Comparison of ENCODE assay signal across 19 cellular contexts in the genomic region with DNA sequence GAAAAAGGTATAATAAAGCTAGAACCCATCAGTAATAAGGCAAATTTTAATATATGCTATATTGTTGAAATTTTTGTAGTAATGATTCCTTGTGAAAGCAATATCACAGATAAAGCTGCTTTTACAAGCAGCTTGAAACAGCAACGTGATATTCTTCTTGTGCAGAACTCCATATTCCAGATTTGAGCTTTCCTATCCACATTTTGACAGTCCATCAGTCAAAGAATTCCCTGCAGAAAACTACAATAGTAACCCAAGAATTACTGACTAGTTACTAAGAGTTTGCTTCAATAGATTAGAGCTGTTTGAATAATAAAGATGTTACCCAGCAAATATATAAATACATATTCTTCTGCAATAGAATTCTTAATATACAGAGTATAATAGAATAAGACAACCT.
"Had no signal": no experiment of that assay in that cellular context is flagged by ENCODE, and none has a peak within 500 bp of the region (broad histone marks: within the 10 kb centered on the region; RNA-seq: fewer than 3 reads in every experiment).

No MANE protein-coding gene starts in this region.

- H3K4me2 ChIP-seq: neural progenitor cell, smooth muscle cell had no signal

- ATAC-seq: naive thymus-derived CD4-positive, alpha-beta T cell; naive thymus-derived CD8-positive, alpha-beta T cell; natural killer cell; natural killer cell treated with Interleukin-12 subunit alpha and Interleukin-12 subunit beta and Interleukin-15 and Interleukin-18, amount 100 ng/mL, for 72 hours; pancreas; psoas muscle; right cardiac atrium; right lobe of liver; sciatic nerve had no signal

- H3K9ac ChIP-seq: neural progenitor cell, parathyroid adenoma had no signal

- H3K27ac ChIP-seq: neural progenitor cell, neutrophil, ovary, pancreas, parathyroid adenoma, prostate gland, psoas muscle, right atrium auricular region, right lobe of liver, sigmoid colon, skin epidermis, spleen had no signal

- H2AFZ ChIP-seq: neural progenitor cell, parathyroid adenoma had no signal

- H3K79me2 ChIP-seq: parathyroid adenoma had no signal

- H3K36me3 ChIP-seq: neural progenitor cell, neutrophil, ovary, pancreas, prostate gland, right atrium auricular region, right lobe of liver, sigmoid colon, spleen had no signal

- H3K4me3 ChIP-seq: neural progenitor cell, ovary, pancreas, prostate gland, psoas muscle, right atrium auricular region, right lobe of liver, sigmoid colon, skin epidermis, smooth muscle cell, spleen had no signal

- H3K27me3 ChIP-seq: neural progenitor cell, neutrophil, ovary, right atrium auricular region, right lobe of liver, sigmoid colon, spleen had no signal

- H3K9me3 ChIP-seq: neutrophil, ovary, pancreas, prostate gland, psoas muscle, right atrium auricular region, right lobe of liver, sigmoid colon, spleen had no signal
